In the genomic region with DNA sequence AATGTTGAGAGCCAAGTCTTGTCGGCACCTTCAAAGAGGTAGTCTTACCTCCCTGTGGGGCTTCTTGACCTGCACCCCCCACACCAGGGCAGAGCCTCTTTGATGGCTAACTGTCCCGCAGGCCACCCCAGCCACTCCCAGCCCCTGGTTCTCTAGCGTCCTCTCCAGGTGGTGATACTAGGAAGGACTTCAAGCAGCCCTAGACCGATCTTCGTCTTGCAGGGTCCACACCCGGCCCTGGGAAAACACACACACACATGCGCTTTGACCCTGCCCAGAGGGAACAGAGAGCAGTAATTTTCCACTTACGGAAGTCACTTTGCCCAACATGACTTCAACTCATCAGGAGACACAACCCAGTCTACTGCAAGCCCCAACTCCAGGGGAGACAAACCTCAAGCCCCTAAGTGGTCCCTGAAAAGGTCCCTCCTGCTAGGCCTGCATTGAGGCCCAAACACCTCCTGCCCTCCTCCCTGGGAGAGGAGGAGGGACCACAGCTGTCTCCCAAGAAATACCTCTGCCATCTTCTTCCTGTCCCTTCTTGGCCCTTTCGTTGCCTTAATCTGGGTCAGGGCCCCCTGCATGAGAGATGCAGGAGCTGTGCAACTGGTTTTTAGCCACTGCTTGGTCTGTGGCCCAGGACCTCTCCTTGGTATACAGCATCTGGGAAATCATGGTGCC, we compare ENCODE assay signal across 1 cellular context.
TF ChIP-seq lines count a peak whose summit lies in the region.

No MANE protein-coding gene starts in this region.

TF ChIP-seq in HepG2, 621 proteins besides CTCF, POLR2A, EP300 and RAD21 (continued from another document and continues in another):
- TF ChIP-seq THAP9 (CRISPR knock-in tag; IDR thresholded peaks at IDR 0.05; ENCODE audit: borderline replicate concordance) (peak; percentile 53), ZNF558 (CRISPR knock-in tag; IDR thresholded peaks at IDR 0.05; ENCODE audit: borderline replicate concordance) (no peak), SOX5 (CRISPR knock-in tag; IDR thresholded peaks at IDR 0.05; ENCODE audit: borderline replicate concordance) (peak; percentile 20), TP53 (CRISPR knock-in tag; conservative IDR thresholded peaks at IDR 0.05) (no peak), ZNF501 (CRISPR knock-in tag; IDR thresholded peaks at IDR 0.05) (peak; percentile 60; the same call in 1 of the 2 replicates), ZNF768 (CRISPR knock-in tag; IDR thresholded peaks at IDR 0.05) (0 out of 2 replicates have a peak, but pooled peaks have one; percentile 16), ATRX (CRISPR knock-in tag; IDR thresholded peaks at IDR 0.05; ENCODE audit: borderline replicate concordance) (no peak), NCOR1 (IDR thresholded peaks at IDR 0.05; ENCODE audit: borderline replicate concordance, low read length) (peak; percentile 51; the same call in 1 of the 2 replicates), CREB1 (IDR thresholded peaks at IDR 0.05) (no peak), CREB1 (CRISPR knock-in tag; IDR thresholded peaks at IDR 0.05) (no peak), ZNF598 (CRISPR knock-in tag; IDR thresholded peaks at IDR 0.05; ENCODE audit: borderline replicate concordance) (peak; percentile 87; the same call in 1 of the 2 replicates), MEIS2 (CRISPR knock-in tag; IDR thresholded peaks at IDR 0.05) (no peak), SNAI1 (CRISPR knock-in tag; IDR thresholded peaks at IDR 0.05; ENCODE audit: borderline replicate concordance) (no peak), TOPORS (CRISPR knock-in tag; IDR thresholded peaks at IDR 0.05) (no peak), SMAD1 (CRISPR knock-in tag; IDR thresholded peaks at IDR 0.05; ENCODE audit: borderline replicate concordance, low read depth) (peak; percentile 64; the same call in 1 of the 2 replicates), ZNF777 (CRISPR knock-in tag; IDR thresholded peaks at IDR 0.05) (no peak), PPARG (CRISPR knock-in tag; conservative IDR thresholded peaks at IDR 0.05) (peak; percentile 19; the same call in 1 of the 2 replicates), GATAD2A (CRISPR knock-in tag; IDR thresholded peaks at IDR 0.05) (peak; percentile 60), ZNF543 (CRISPR knock-in tag; IDR thresholded peaks at IDR 0.05) (peak; percentile 66; the same call in 1 of the 2 replicates), MIER2 (CRISPR knock-in tag; IDR thresholded peaks at IDR 0.05) (0 out of 2 replicates have a peak, but pooled peaks have one; percentile 33), ZNF556 (CRISPR knock-in tag; IDR thresholded peaks at IDR 0.05; ENCODE audit: borderline replicate concordance) (peak; percentile 72; the same call in 1 of the 2 replicates), HES4 (CRISPR knock-in tag; IDR thresholded peaks at IDR 0.05; ENCODE audit: borderline replicate concordance) (peak; percentile 89), ELF3 (CRISPR knock-in tag; IDR thresholded peaks at IDR 0.05) (peak; percentile 85), ZNF891 (CRISPR knock-in tag; IDR thresholded peaks at IDR 0.05) (peak; percentile 66; the same call in 1 of the 2 replicates), ZNF280B (CRISPR knock-in tag; IDR thresholded peaks at IDR 0.05; ENCODE audit: borderline replicate concordance) (peak; percentile 27; the same call in 1 of the 2 replicates), NR2F1 (CRISPR knock-in tag; IDR thresholded peaks at IDR 0.05) (peak in 1 of 2 experiments; percentile 62; a peak in 3 of 4 replicates), ZNF747 (CRISPR knock-in tag; IDR thresholded peaks at IDR 0.05; ENCODE audit: borderline replicate concordance) (0 out of 2 replicates have a peak, but pooled peaks have one; percentile 47), ZNF496 (CRISPR knock-in tag; IDR thresholded peaks at IDR 0.05; ENCODE audit: insufficient replicate concordance) (no peak), MIXL1 (CRISPR knock-in tag; IDR thresholded peaks at IDR 0.05) (peak; percentile 76), MAZ (IDR thresholded peaks at IDR 0.05; ENCODE audit: borderline replicate concordance, low read depth, low read length) (no peak), MAZ (CRISPR knock-in tag; IDR thresholded peaks at IDR 0.05; ENCODE audit: low read depth) (0 out of 2 replicates have a peak, but pooled peaks have one; percentile 68), REXO4 (CRISPR knock-in tag; IDR thresholded peaks at IDR 0.05; ENCODE audit: borderline replicate concordance) (no peak), HOXA5 (CRISPR knock-in tag; IDR thresholded peaks at IDR 0.05) (peak; percentile 56; the same call in 1 of the 2 replicates), ETV6 (CRISPR knock-in tag; conservative IDR thresholded peaks at IDR 0.05) (no peak), ZNF335 (CRISPR knock-in tag; IDR thresholded peaks at IDR 0.05) (peak; percentile 69; the same call in 1 of the 2 replicates), RCOR2 (CRISPR knock-in tag; IDR thresholded peaks at IDR 0.05) (peak; percentile 26; the same call in 1 of the 2 replicates), ZFP41 (CRISPR knock-in tag; IDR thresholded peaks at IDR 0.05; ENCODE audit: borderline replicate concordance) (peak; percentile 58; the same call in 1 of the 2 replicates), ZNF788 (CRISPR knock-in tag; IDR thresholded peaks at IDR 0.05; ENCODE audit: borderline replicate concordance) (peak; percentile 83; the same call in 1 of the 2 replicates), MLLT10 (CRISPR knock-in tag; IDR thresholded peaks at IDR 0.05) (no peak), ZNF274 (CRISPR knock-in tag; IDR thresholded peaks at IDR 0.05) (0 out of 2 replicates have a peak, but pooled peaks have one; percentile 51), ZNF18 (CRISPR knock-in tag; IDR thresholded peaks at IDR 0.05; ENCODE audit: insufficient replicate concordance) (no peak), SNAPC4 (CRISPR knock-in tag; IDR thresholded peaks at IDR 0.05) (peak; percentile 60; the same call in 1 of the 2 replicates), NFKB2 (CRISPR knock-in tag; IDR thresholded peaks at IDR 0.05; ENCODE audit: borderline replicate concordance) (peak; percentile 52; the same call in 1 of the 2 replicates)
- TF ChIP-seq, protein P1, sequence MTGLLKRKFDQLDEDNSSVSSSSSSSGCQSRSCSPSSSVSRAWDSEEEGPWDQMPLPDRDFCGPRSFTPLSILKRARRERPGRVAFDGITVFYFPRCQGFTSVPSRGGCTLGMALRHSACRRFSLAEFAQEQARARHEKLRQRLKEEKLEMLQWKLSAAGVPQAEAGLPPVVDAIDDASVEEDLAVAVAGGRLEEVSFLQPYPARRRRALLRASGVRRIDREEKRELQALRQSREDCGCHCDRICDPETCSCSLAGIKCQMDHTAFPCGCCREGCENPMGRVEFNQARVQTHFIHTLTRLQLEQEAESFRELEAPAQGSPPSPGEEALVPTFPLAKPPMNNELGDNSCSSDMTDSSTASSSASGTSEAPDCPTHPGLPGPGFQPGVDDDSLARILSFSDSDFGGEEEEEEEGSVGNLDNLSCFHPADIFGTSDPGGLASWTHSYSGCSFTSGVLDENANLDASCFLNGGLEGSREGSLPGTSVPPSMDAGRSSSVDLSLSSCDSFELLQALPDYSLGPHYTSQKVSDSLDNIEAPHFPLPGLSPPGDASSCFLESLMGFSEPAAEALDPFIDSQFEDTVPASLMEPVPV (CRISPR knock-in tag; IDR thresholded peaks at IDR 0.05): no peak; the same call in 1 of the 2 replicates
- TF ChIP-seq, protein P2, sequence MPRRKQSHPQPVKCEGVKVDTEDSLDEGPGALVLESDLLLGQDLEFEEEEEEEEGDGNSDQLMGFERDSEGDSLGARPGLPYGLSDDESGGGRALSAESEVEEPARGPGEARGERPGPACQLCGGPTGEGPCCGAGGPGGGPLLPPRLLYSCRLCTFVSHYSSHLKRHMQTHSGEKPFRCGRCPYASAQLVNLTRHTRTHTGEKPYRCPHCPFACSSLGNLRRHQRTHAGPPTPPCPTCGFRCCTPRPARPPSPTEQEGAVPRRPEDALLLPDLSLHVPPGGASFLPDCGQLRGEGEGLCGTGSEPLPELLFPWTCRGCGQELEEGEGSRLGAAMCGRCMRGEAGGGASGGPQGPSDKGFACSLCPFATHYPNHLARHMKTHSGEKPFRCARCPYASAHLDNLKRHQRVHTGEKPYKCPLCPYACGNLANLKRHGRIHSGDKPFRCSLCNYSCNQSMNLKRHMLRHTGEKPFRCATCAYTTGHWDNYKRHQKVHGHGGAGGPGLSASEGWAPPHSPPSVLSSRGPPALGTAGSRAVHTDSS (CRISPR knock-in tag; conservative IDR thresholded peaks at IDR 0.05): no peak
- TF ChIP-seq, protein P3, sequence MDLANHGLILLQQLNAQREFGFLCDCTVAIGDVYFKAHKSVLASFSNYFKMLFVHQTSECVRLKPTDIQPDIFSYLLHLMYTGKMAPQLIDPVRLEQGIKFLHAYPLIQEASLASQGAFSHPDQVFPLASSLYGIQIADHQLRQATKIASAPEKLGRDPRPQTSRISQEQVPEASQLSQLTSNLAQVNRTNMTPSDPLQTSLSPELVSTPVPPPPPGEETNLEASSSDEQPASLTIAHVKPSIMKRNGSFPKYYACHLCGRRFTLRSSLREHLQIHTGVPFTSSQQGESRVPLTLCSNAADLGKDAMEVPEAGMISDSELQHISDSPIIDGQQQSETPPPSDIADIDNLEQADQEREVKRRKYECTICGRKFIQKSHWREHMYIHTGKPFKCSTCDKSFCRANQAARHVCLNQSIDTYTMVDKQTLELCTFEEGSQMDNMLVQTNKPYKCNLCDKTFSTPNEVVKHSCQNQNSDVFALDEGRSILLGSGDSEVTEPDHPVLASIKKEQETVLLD (CRISPR knock-in tag; IDR thresholded peaks at IDR 0.05; ENCODE audit: low read depth): no peak
